Comparison of ENCODE assay signal across 8 cellular contexts in the genomic region with DNA sequence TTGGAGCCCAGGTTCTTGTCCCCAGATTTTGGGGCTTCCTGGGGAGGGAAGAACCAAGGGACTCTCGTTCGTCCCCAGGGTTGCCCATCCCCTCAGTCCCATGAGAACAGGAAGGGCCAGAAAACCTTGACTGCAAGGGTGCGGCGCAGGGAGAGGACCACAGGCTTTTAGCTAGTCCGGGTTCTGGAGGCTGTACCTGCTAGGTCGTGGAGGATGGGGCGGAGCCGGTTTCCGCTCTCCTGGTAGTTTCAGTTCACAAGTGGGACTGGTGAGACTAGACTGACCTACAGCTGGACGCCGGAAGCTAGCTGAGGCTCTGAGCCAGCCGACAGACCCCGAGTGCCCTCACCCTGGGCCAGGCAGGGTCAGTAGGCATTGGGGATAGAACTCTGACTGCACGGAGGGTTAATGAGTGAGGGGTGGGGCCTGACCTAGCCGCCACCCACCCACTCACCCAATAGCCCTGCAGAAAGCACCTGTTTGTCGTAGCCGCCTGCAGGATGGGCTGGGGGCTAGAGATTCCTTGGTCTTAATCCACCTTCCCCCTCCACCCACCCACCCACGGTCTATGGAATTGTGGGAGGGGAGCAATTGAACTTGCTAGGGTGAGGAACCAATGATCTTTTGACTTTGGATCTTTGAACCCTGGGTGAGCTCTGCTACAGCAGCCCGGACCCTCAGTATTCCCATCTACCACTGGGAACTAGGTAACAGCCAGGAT. TPM values are rescaled to one million over a fixed set of nuclear protein-coding genes. Genes with fewer than 3 reads are reported as not detected.
DNase-seq lines count a peak whose midpoint lies in the region; ATAC-seq, FAIRE-seq and TF ChIP-seq lines count a peak whose summit lies in the region.

No MANE protein-coding gene starts in this region.

- no peak overlapping the region for H2AFZ ChIP-seq in ACC112 (ENCODE audit: low read length, unreplicated experiment)
- no peak overlapping the region for H2AFZ ChIP-seq in endothelial cell of umbilical vein (ENCODE audit: low read depth, low read length)

- intact Hi-C loops in endothelial cell of umbilical vein (cut with micrococcal nuclease) = no loop called here

- H3K9me1 ChIP-seq in endothelial cell of umbilical vein (replicated peaks; ENCODE audit: control insufficient read depth, extremely low read depth, insufficient read depth, low read length) = no peaks in the 10 kb centered on the region

- H3K4me3 Mint-ChIP-seq in nephron = peak overlapping the region; percentile 78 to 86 (median 82)

- no peak overlapping the region for H3K27ac Mint-ChIP-seq in nephron

- H3K9ac ChIP-seq in endothelial cell of umbilical vein (replicated peaks; ENCODE audit: extremely low read depth, insufficient read depth, low read length) = peak overlapping the region; percentile 98

- DNase-seq in endothelial cell of umbilical vein (ENCODE audit: low read depth, low spot score) (peak; percentile 54), GM19240 (ENCODE audit: insufficient read length, low spot score) (no peak), caudate nucleus (lab: John Stamatoyannopoulos, UW) (no peak)

- CTCF ChIA-PET in endothelial cell of umbilical vein (lab: Charles Lee) = interaction anchor here (0.6 to 4.3 kb wide), 16 partner anchors 11 to 151 kb away, joined by 3 to 42 read pairs (median 5); partner anchors contain the start of gene PLA2G6

- H3K79me2 ChIP-seq in ACC112 (ENCODE audit: control insufficient read depth, insufficient read depth, low read length, unreplicated experiment) (peaks cover 45% of the 10 kb centered on the region), endothelial cell of umbilical vein (ENCODE audit: control insufficient read depth, insufficient read depth, low read length) (peaks cover 58% of the 10 kb centered on the region)

- no peaks in the 10 kb centered on the region for H3K36me3 Mint-ChIP-seq in nephron (ENCODE audit: low read depth)

- no peaks in the 10 kb centered on the region for H3K9me3 Mint-ChIP-seq in nephron

- H3K36me3 ChIP-seq in ACC112 (ENCODE audit: insufficient read depth, low read length) (no peaks in the 10 kb centered on the region), endothelial cell of umbilical vein (ENCODE audit: control insufficient read depth in 2 of 2, extremely low read depth in 1 of 2, insufficient read depth in 2 of 2, low read length in 2 of 2) (peaks cover 4% of the 10 kb centered on the region in 2 experiments)

- peaks cover 10% of the 10 kb centered on the region for H3K27me3 Mint-ChIP-seq in nephron (ENCODE audit: low read depth)

- H3K27me3 ChIP-seq in ACC112 (ENCODE audit: insufficient read depth, low read length) (no peaks in the 10 kb centered on the region), endothelial cell of umbilical vein (ENCODE audit: control insufficient read depth in 2 of 2, insufficient read depth in 2 of 2, low read length in 2 of 2) (no peaks in the 10 kb centered on the region)

- peak overlapping the region; percentile 96 for H3K27ac ChIP-seq in ACC112 (ENCODE audit: low read depth, low read length)
- H3K27ac ChIP-seq in VCaP = peak overlapping the region; percentile 89
- H3K27ac ChIP-seq in endothelial cell of umbilical vein (ENCODE audit: insufficient read depth, low read depth, low read length) = peak overlapping the region; percentile 92
- no peak overlapping the region for H3K27ac ChIP-seq in caudate nucleus (ENCODE audit: low read depth, low read length)

- peak overlapping the region; percentile 91 for H3K4me3 ChIP-seq in ACC112 (ENCODE audit: low read depth, low read length)
- H3K4me3 ChIP-seq in endothelial cell of umbilical vein (replicated peaks in 1 of 3; ENCODE audit: insufficient read depth in 1 of 3, low read depth in 1 of 3, low read length in 3 of 3) = peak overlapping the region; percentile 70 to 92 (median 87)

- H3K4me1 ChIP-seq in ACC112 (ENCODE audit: control insufficient read depth, insufficient read depth, low read length, unreplicated experiment) (peaks cover 16% of the 10 kb centered on the region), endothelial cell of umbilical vein (ENCODE audit: control insufficient read depth, extremely low read depth, insufficient read depth, low read length) (peaks cover 24% of the 10 kb centered on the region)

- ATAC-seq in GM21367 (IDR thresholded peaks at IDR 0.05; ENCODE audit: unreplicated experiment) (peak; percentile 17), GM18858 (IDR thresholded peaks at IDR 0.05; ENCODE audit: unreplicated experiment) (no peak)

- H3K4me1 Mint-ChIP-seq in nephron = peaks cover 22% of the 10 kb centered on the region

- dilution Hi-C loops in endothelial cell of umbilical vein (cut with MboI; ENCODE audit: extremely low pct_ligation_motif_present, low sequenced_read_pairs) = no loop called here

- H3K4me2 ChIP-seq in endothelial cell of umbilical vein (ENCODE audit: insufficient read depth, low read length) = peak overlapping the region; percentile 69

- POLR2A ChIA-PET in endothelial cell of umbilical vein (lab: Charles Lee) = interaction anchor here (1.2 to 2.0 kb wide), 5 partner anchors 14 to 89 kb away, joined by 3 to 10 read pairs (median 6); no protein-coding TSS in a partner anchor

- FAIRE-seq in endothelial cell of umbilical vein (lab: Jason Lieb, UNC) = peak; percentile 89

- BruUV-seq in endothelial cell of umbilical vein (replicated peaks; lab: Mats Ljungman, UMichigan) = no TSS peak

- TF ChIP-seq POLR2A in endothelial cell of umbilical vein (IDR thresholded peaks at IDR 0.05; ENCODE audit: low read depth, low read length) = no peak

- TF ChIP-seq CTCF in VCaP (conservative IDR thresholded peaks at IDR 0.05) (no peak), endothelial cell of umbilical vein (IDR thresholded peaks at IDR 0.05; ENCODE audit: extremely low read depth in 1 of 2, insufficient read depth in 1 of 2, low read depth in 1 of 2, low read length in 2 of 2) (no peak), nephron (IDR thresholded peaks at IDR 0.05; ENCODE audit: unreplicated experiment in 3 of 3) (no peak)

- H4K20me1 ChIP-seq in endothelial cell of umbilical vein (replicated peaks; ENCODE audit: control insufficient read depth, extremely low read depth, insufficient read depth, low read length) = no peaks in the 10 kb centered on the region

- H3K9me3 ChIP-seq in endothelial cell of umbilical vein (replicated peaks; ENCODE audit: control insufficient read depth, insufficient read depth, low read length) = no peaks in the 10 kb centered on the region

TF ChIP-seq in endothelial cell of umbilical vein, 7 proteins besides CTCF, POLR2A, EP300 and RAD21:
- no peak for TF ChIP-seq POLR2AphosphoS5 (IDR thresholded peaks at IDR 0.05; ENCODE audit: insufficient read depth, low read depth, low read length)
- TF ChIP-seq EZH2 (IDR thresholded peaks at IDR 0.05; ENCODE audit: borderline replicate concordance, low read depth, low read length, severe bottlenecking) = no peak
- TF ChIP-seq, protein P1, sequence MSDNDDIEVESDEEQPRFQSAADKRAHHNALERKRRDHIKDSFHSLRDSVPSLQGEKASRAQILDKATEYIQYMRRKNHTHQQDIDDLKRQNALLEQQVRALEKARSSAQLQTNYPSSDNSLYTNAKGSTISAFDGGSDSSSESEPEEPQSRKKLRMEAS (IDR thresholded peaks at IDR 0.05; ENCODE audit: insufficient read depth, insufficient read length) = no peak
- no peak for TF ChIP-seq GATA2 (IDR thresholded peaks at IDR 0.05; ENCODE audit: insufficient read depth, insufficient read length, low read depth, low read length)
- no peak for TF ChIP-seq FOS (IDR thresholded peaks at IDR 0.05; ENCODE audit: borderline replicate concordance, insufficient read depth, low read length)
- no peak for TF ChIP-seq JUN (IDR thresholded peaks at IDR 0.05; ENCODE audit: borderline replicate concordance, insufficient read depth, insufficient read length, low read depth)
- no peak for TF ChIP-seq MYC (IDR thresholded peaks at IDR 0.05; ENCODE audit: low read depth, low read length)
TF ChIP-seq in endothelial cell of umbilical vein: peak in this region for 0.

RNA-seq across cellular contexts. Expression of gene MAFF, which starts 1.5 kb away (rescaled TPM):
- total RNA-seq in endothelial cell of umbilical vein = 59.5 and 61.2 TPM in 2 replicates
- polyA plus RNA-seq in endothelial cell of umbilical vein = 29.0 and 30.5 TPM in 2 replicates
- polyA plus RNA-seq in endothelial cell of umbilical vein (2011; cell fraction: cytosol; rRNA removed) = 30.6 and 35.8 TPM in 2 replicates
- 23.2 and 24.2 TPM in 2 replicates for polyA plus RNA-seq in endothelial cell of umbilical vein (2011; cell fraction: nucleus; rRNA removed)
- polyA plus RNA-seq in endothelial cell of umbilical vein (2012) = 43.3 and 46.8 TPM in 2 replicates
- polyA minus RNA-seq in endothelial cell of umbilical vein = 16.2 and 18.6 TPM in 2 replicates
- polyA minus RNA-seq in endothelial cell of umbilical vein (2011; cell fraction: cytosol; rRNA and poly(A)+ RNA removed) = 6.8 TPM
- polyA minus RNA-seq in endothelial cell of umbilical vein (2011; cell fraction: nucleus; rRNA and poly(A)+ RNA removed) = 10.8 and 23.0 TPM in 2 replicates

RNA-seq across cellular contexts. Expression of gene PLA2G6, which starts 21.6 kb away (rescaled TPM):
- 10.3 and 11.1 TPM in 2 replicates for total RNA-seq in endothelial cell of umbilical vein
- 6.6 and 9.9 TPM in 2 replicates for polyA plus RNA-seq in endothelial cell of umbilical vein
- 1.8 and 3.7 TPM in 2 replicates for polyA plus RNA-seq in endothelial cell of umbilical vein (2011; cell fraction: cytosol; rRNA removed)
- polyA plus RNA-seq in endothelial cell of umbilical vein (2011; cell fraction: nucleus; rRNA removed) = 62.1 and 69.2 TPM in 2 replicates
- polyA plus RNA-seq in endothelial cell of umbilical vein (2012) = 2.9 and 4.7 TPM in 2 replicates
- 16.0 and 17.4 TPM in 2 replicates for polyA minus RNA-seq in endothelial cell of umbilical vein
- 7.0 TPM for polyA minus RNA-seq in endothelial cell of umbilical vein (2011; cell fraction: cytosol; rRNA and poly(A)+ RNA removed)
- polyA minus RNA-seq in endothelial cell of umbilical vein (2011; cell fraction: nucleus; rRNA and poly(A)+ RNA removed) = 19.5 and 21.1 TPM in 2 replicates
